In genomic region chr11:18768472-18768901, GRCh38 we compare ENCODE assay signal across 13 cellular contexts. TPM values are rescaled to one million over a fixed set of nuclear protein-coding genes. Genes with fewer than 3 reads are reported as not detected.
DNase-seq lines count a peak whose midpoint lies in the region; ATAC-seq and TF ChIP-seq lines count a peak whose summit lies in the region.
"Had no signal": no experiment of that assay in that cellular context is flagged by ENCODE, and none has a peak within 500 bp of the region (broad histone marks: within the 10 kb centered on the region; RNA-seq: fewer than 3 reads in every experiment).

No MANE protein-coding gene starts in this region.

- peaks cover 6% of the 10 kb centered on the region for H3K4me1 Mint-ChIP-seq in activated naive CD4-positive, alpha-beta T cell treated with anti-CD3 and anti-CD28 coated beads, Interleukin-2, amount 50 U/mL, for 24 hours
- H3K4me1 Mint-ChIP-seq in stimulated activated naive CD8-positive, alpha-beta T cell treated with anti-CD3 and anti-CD28 coated beads, Interleukin-15, amount 100 ng/mL, for 72 hours: peaks cover 43% of the 10 kb centered on the region

- H3K36me3 ChIP-seq in brain microvascular endothelial cell (replicated peaks): no peaks in the 10 kb centered on the region
- H3K36me3 ChIP-seq in Peyer's patch: no peaks in the 10 kb centered on the region
- H3K36me3 ChIP-seq: BE2C had no signal

- no peak for TF ChIP-seq POLR2A in Peyer's patch (IDR thresholded peaks at IDR 0.05)

- peaks cover 5% of the 10 kb centered on the region for H3K27me3 Mint-ChIP-seq in activated naive CD4-positive, alpha-beta T cell treated with anti-CD3 and anti-CD28 coated beads, Interleukin-2, amount 50 U/mL, for 24 hours
- H3K27me3 Mint-ChIP-seq in stimulated activated naive CD8-positive, alpha-beta T cell treated with anti-CD3 and anti-CD28 coated beads, Interleukin-15, amount 100 ng/mL, for 72 hours: peaks cover 45% of the 10 kb centered on the region

- H3K4me1 ChIP-seq in Peyer's patch: no peaks in the 10 kb centered on the region
- H3K4me1 ChIP-seq: BE2C had no signal

- H3K4me3 ChIP-seq in brain microvascular endothelial cell (ENCODE audit: low read depth, low read length) (no peak overlapping the region), Peyer's patch (no peak overlapping the region)

- no peaks in the 10 kb centered on the region for H3K27me3 ChIP-seq in brain microvascular endothelial cell (replicated peaks)
- H3K27me3 ChIP-seq in Peyer's patch: no peaks in the 10 kb centered on the region
- H3K27me3 ChIP-seq: BE2C had no signal

- H3K36me3 Mint-ChIP-seq in activated naive CD4-positive, alpha-beta T cell treated with anti-CD3 and anti-CD28 coated beads, Interleukin-2, amount 50 U/mL, for 24 hours: no peaks in the 10 kb centered on the region

- peak overlapping the region; percentile 41 for H3K27ac Mint-ChIP-seq in activated naive CD4-positive, alpha-beta T cell treated with anti-CD3 and anti-CD28 coated beads, Interleukin-2, amount 50 U/mL, for 24 hours
- H3K27ac Mint-ChIP-seq in stimulated activated naive CD8-positive, alpha-beta T cell treated with anti-CD3 and anti-CD28 coated beads, Interleukin-15, amount 100 ng/mL, for 72 hours: peak overlapping the region in 1 of 2 donors; percentile 5

- in situ Hi-C loops in brain microvascular endothelial cell (cut with HindIII; ENCODE audit: low pct_ligation_motif_present, low sequenced_read_pairs): no loop called here

- H3K27ac ChIP-seq in brain microvascular endothelial cell: no peak overlapping the region
- no peak overlapping the region for H3K27ac ChIP-seq in Peyer's patch

- H3K9me3 ChIP-seq in Peyer's patch: no peaks in the 10 kb centered on the region
- H3K9me3 ChIP-seq: BE2C had no signal

- no peaks in the 10 kb centered on the region for H3K9me3 Mint-ChIP-seq in activated naive CD4-positive, alpha-beta T cell treated with anti-CD3 and anti-CD28 coated beads, Interleukin-2, amount 50 U/mL, for 24 hours
- H3K9me3 Mint-ChIP-seq in stimulated activated naive CD8-positive, alpha-beta T cell treated with anti-CD3 and anti-CD28 coated beads, Interleukin-15, amount 100 ng/mL, for 72 hours: no peaks in the 10 kb centered on the region

- ATAC-seq in HG02798 (IDR thresholded peaks at IDR 0.05; ENCODE audit: poor library complexity, unreplicated experiment): peak; percentile 83
- ATAC-seq in stimulated activated naive CD8-positive, alpha-beta T cell treated with anti-CD3 and anti-CD28 coated beads, Interleukin-15, amount 100 ng/mL, for 72 hours: peak; percentile 68

- no peak overlapping the region for H3K4me3 Mint-ChIP-seq in activated naive CD4-positive, alpha-beta T cell treated with anti-CD3 and anti-CD28 coated beads, Interleukin-2, amount 50 U/mL, for 24 hours
- peak overlapping the region in 1 of 2 donors; percentile 57 for H3K4me3 Mint-ChIP-seq in stimulated activated naive CD8-positive, alpha-beta T cell treated with anti-CD3 and anti-CD28 coated beads, Interleukin-15, amount 100 ng/mL, for 72 hours

- no peak for DNase-seq in activated naive CD4-positive, alpha-beta T cell treated with anti-CD3 and anti-CD28 coated beads, Interleukin-2, amount 50 U/mL, for 16 hours
- DNase-seq in NK-92 (lab: John Stamatoyannopoulos, UW; ENCODE audit: unreplicated experiment) (peak; percentile 15), brain microvascular endothelial cell (no peak), AG08395 (ENCODE audit: low spot score) (no peak), Peyer's patch (no peak)
- peak; percentile 7 to 20 for DNase-seq in stimulated activated naive CD8-positive, alpha-beta T cell treated with anti-CD3 and anti-CD28 coated beads, Interleukin-15, amount 100 ng/mL, for 72 hours
- DNase-seq: BE2C, cortex of kidney had no signal

- TF ChIP-seq CTCF in brain microvascular endothelial cell (IDR thresholded peaks at IDR 0.05; ENCODE audit: low read depth, low read length, missing control alignments) (no peak), Peyer's patch (IDR thresholded peaks at IDR 0.05) (no peak)

RNA-seq across cellular contexts. Expression of gene PTPN5, which starts 23.1 kb away (rescaled TPM):
- total RNA-seq in Peyer's patch: 1 to 10 TPM in 1 of 4 donors, under 1 TPM in 1, not detected in 2; 0.76 to 1.7 TPM
- total RNA-seq: HT1080; liver; T-helper 2 cell treated with Interferon-gamma antibody and Interleukin-4, amounts not matched to agents 100 ng/mL and 5 ng/mL, for 36 hours had no signal

RNA-seq across cellular contexts. Expression of gene IGSF22, which starts 42.5 kb away (rescaled TPM):
- not detected for total RNA-seq in Peyer's patch
- total RNA-seq: HT1080, liver had no signal

Comparison
In these comparisons a context has a peak if more than half of its experiments do, and no peak if none do; other contexts are left out.
1. DNase-seq: peak in NK-92 (single experiment) and stimulated activated naive CD8-positive, alpha-beta T cell treated with anti-CD3 and anti-CD28 coated beads, Interleukin-15, amount 100 ng/mL, for 72 hours (2 of 2); none in activated naive CD4-positive, alpha-beta T cell treated with anti-CD3 and anti-CD28 coated beads, Interleukin-2, amount 50 U/mL, for 16 hours (single experiment), brain microvascular endothelial cell (single experiment), AG08395 (single experiment) and Peyer's patch (0 of 3).